14 cellular contexts compared by ENCODE assay signal in genomic region chr6:11213305-11214106, GRCh38. TPM values are rescaled to one million over a fixed set of nuclear protein-coding genes. Genes with fewer than 3 reads are reported as not detected.
A peak's percentile ranks its signal among the peaks of the same experiment; 100 is the strongest.
DNase-seq lines count a peak whose midpoint lies in the region; ATAC-seq, FAIRE-seq and TF ChIP-seq lines count a peak whose summit lies in the region.
"Had no signal": no experiment of that assay in that cellular context is flagged by ENCODE, and none has a peak within 500 bp of the region (broad histone marks: within the 10 kb centered on the region; RNA-seq: fewer than 3 reads in every experiment).

No MANE protein-coding gene starts in this region.

- H3K79me1 ChIP-seq in IMR-90 (ENCODE audit: low read depth in 1 of 2, low read length in 2 of 2), result peaks cover 17 to 85% of the 10 kb centered on the region in 2 experiments; a peak in 3 of 4 replicates

- H3K9me3 ChIP-seq in IMR-90 (ENCODE audit: control insufficient read depth, insufficient read depth, low read length) (no peaks in the 10 kb centered on the region), breast epithelium (no peaks in the 10 kb centered on the region), kidney (ENCODE audit: control insufficient read depth in 1 of 2, low read length in 2 of 2) (no peaks in the 10 kb centered on the region), skeletal muscle tissue (ENCODE audit: control insufficient read depth in 3 of 3, low read length in 3 of 3) (no peaks in the 10 kb centered on the region), MG63 (no peaks in the 10 kb centered on the region)
- H3K9me3 ChIP-seq: BLaER1 treated with 17β-estradiol and CSF1 and Interleukin-3, amounts not matched to agents 10 nM and 100 nM; spleen had no signal

- peak overlapping the region; percentile 63 for H4K91ac ChIP-seq in IMR-90 (ENCODE audit: insufficient read depth, low read depth, low read length)

- H3K27me3 ChIP-seq in IMR-90 (ENCODE audit: control insufficient read depth, insufficient read depth, low read length), result no peaks in the 10 kb centered on the region
- H3K27me3 ChIP-seq in breast epithelium, result no peaks in the 10 kb centered on the region
- H3K27me3 ChIP-seq in skeletal muscle tissue (ENCODE audit: control insufficient read depth in 3 of 3, insufficient read depth in 3 of 3, low read length in 3 of 3), result no peaks in the 10 kb centered on the region
- H3K27me3 ChIP-seq in MG63, result no peaks in the 10 kb centered on the region
- H3K27me3 ChIP-seq: BLaER1 treated with 17β-estradiol and CSF1 and Interleukin-3, amounts not matched to agents 10 nM and 100 nM; spleen had no signal

- CTCF ChIA-PET in IMR-90 (lab: Yijun Ruan, JAX), result interaction anchor here (0.6 to 1.4 kb wide), 2 partner anchors 11 to 260 kb away, joined by 3 read pairs; no protein-coding TSS in a partner anchor

- H2BK5ac ChIP-seq in IMR-90 (ENCODE audit: low read depth, low read length, poor library complexity, severe bottlenecking), result peak overlapping the region; percentile 7

- H3K4me3 ChIP-seq in IMR-90 (ENCODE audit: insufficient read depth, low read depth, low read length), result no peak overlapping the region
- no peak overlapping the region for H3K4me3 ChIP-seq in breast epithelium
- no peak overlapping the region for H3K4me3 ChIP-seq in kidney (ENCODE audit: low read length in 2 of 2)
- no peak overlapping the region for H3K4me3 ChIP-seq in skeletal muscle tissue (ENCODE audit: low read length in 3 of 3)
- H3K4me3 ChIP-seq in MG63, result no peak overlapping the region
- H3K4me3 ChIP-seq: BLaER1 treated with 17β-estradiol and CSF1 and Interleukin-3, amounts not matched to agents 10 nM and 100 nM; spleen had no signal

- H2BK20ac ChIP-seq in IMR-90 (ENCODE audit: low read depth, low read length), result peak overlapping the region; percentile 23; the same call in 1 of the 2 replicates

- H3K18ac ChIP-seq in IMR-90 (ENCODE audit: low read depth, low read length), result peak overlapping the region; percentile 74; the same call in 1 of the 2 replicates

- peak; percentile 11; the same call in 1 of the 2 replicates for ATAC-seq in IMR-90 (ENCODE audit: low read depth)
- ATAC-seq: activated CD8-positive, alpha-beta T cell treated with anti-CD3 and anti-CD28 coated beads, Interleukin-2, amount 10 ng/mL, durations not matched to agents 7 days and 5 days had no signal

- WGBS in IMR-90 (ENCODE audit: extremely low coverage in 2 of 2, insufficient read length in 1 of 2), 2 experiments, result 100% methylated on average over 1 of the region's 14 CpGs; no CpG with 5 or more reads in 1 of the 2 experiments

- peaks cover 15% of the 10 kb centered on the region for H3K4me1 ChIP-seq in IMR-90 (ENCODE audit: control insufficient read depth, insufficient read depth, low read length)
- H3K4me1 ChIP-seq in breast epithelium, result peaks cover 6 to 26% of the 10 kb centered on the region in 2 donors
- peaks cover 65 to 66% of the 10 kb centered on the region in 2 donors for H3K4me1 ChIP-seq in kidney (ENCODE audit: control insufficient read depth in 1 of 2, insufficient read depth in 1 of 2, low read depth in 1 of 2, low read length in 2 of 2)
- peaks cover 57 to 69% (median 65%) of the 10 kb centered on the region in 3 donors for H3K4me1 ChIP-seq in skeletal muscle tissue (ENCODE audit: control insufficient read depth in 3 of 3, insufficient read depth in 3 of 3, low read length in 3 of 3)

- no peak overlapping the region for H2AK9ac ChIP-seq in IMR-90 (replicated peaks; ENCODE audit: low read depth, low read length, poor library complexity)

- no peak overlapping the region for H2AFZ ChIP-seq in IMR-90 (replicated peaks; ENCODE audit: low read length, poor library complexity)

- peak overlapping the region in 1 of 2 experiments; percentile 57; a peak in 3 of 4 replicates for H4K8ac ChIP-seq in IMR-90 (ENCODE audit: low read depth in 2 of 2, low read length in 2 of 2)

- intact Hi-C loops in IMR-90 (cut with micrococcal nuclease) (no loop called here), breast epithelium (cut with DNase I; ENCODE audit: low total_unique reads) (no loop called here), kidney (cut with DNase I) (no loop called here)

- peak overlapping the region; percentile 41; the same call in 1 of the 3 replicates for H2BK15ac ChIP-seq in IMR-90 (ENCODE audit: low read depth, low read length)

- H3K56ac ChIP-seq in IMR-90 (ENCODE audit: extremely low read depth, insufficient read depth, low read length), result no peak overlapping the region

- peak overlapping the region; percentile 84 for H2AK5ac ChIP-seq in IMR-90 (ENCODE audit: low read depth, low read length)

- TF ChIP-seq POLR2A in IMR-90 (IDR thresholded peaks at IDR 0.05; ENCODE audit: low read depth, low read length) (no peak), breast epithelium (IDR thresholded peaks at IDR 0.05) (no peak)

- H3K4ac ChIP-seq in IMR-90 (ENCODE audit: low read depth, low read length), result peak overlapping the region; percentile 69

- FAIRE-seq in kidney (lab: Jason Lieb, UNC), result no peak

- H3K23ac ChIP-seq in IMR-90 (ENCODE audit: low read depth, low read length), result peak overlapping the region; percentile 83; the same call in 1 of the 2 replicates

- H3K4me2 ChIP-seq in IMR-90 (ENCODE audit: low read depth, low read length), result no peak overlapping the region; the same call in 1 of the 2 replicates
- H3K4me2 ChIP-seq: KMS-11 had no signal

- BruUV-seq in IMR-90 (replicated peaks; lab: Mats Ljungman, UMichigan), result no TSS peak

- no peak for TF ChIP-seq CTCF in IMR-90 (conservative IDR thresholded peaks at IDR 0.05; ENCODE audit: low read depth, low read length)
- TF ChIP-seq CTCF in breast epithelium (IDR thresholded peaks at IDR 0.05), result no peak
- no peak for TF ChIP-seq CTCF in kidney (IDR thresholded peaks at IDR 0.05; ENCODE audit: borderline replicate concordance, extremely low read depth, insufficient read depth)

- peak overlapping the region; percentile 54 for H3K14ac ChIP-seq in IMR-90 (replicated peaks; ENCODE audit: low read depth, low read length)

- dilution Hi-C loops in IMR-90 (cut with HindIII; ENCODE audit: low sequenced_read_pairs, unreplicated experiment), result no loop called here

- H3K9ac ChIP-seq in IMR-90 (ENCODE audit: low read depth, low read length) (no peak overlapping the region; the same call in 1 of the 2 replicates), kidney (ENCODE audit: low read length in 2 of 2) (no peak overlapping the region), skeletal muscle tissue (ENCODE audit: low read depth in 1 of 3, low read length in 3 of 3) (peak overlapping the region in 2 of 3 donors; percentile 23 to 60)
- H3K9ac ChIP-seq: BLaER1 treated with 17β-estradiol and CSF1 and Interleukin-3, amounts not matched to agents 10 nM and 100 nM; KMS-11 had no signal

- peak overlapping the region; percentile 42; the same call in 1 of the 2 replicates for H3K27ac ChIP-seq in IMR-90 (ENCODE audit: insufficient read depth, low read length)
- peak overlapping the region; percentile 82 to 84 for H3K27ac ChIP-seq in breast epithelium
- peak overlapping the region; percentile 47 to 71 for H3K27ac ChIP-seq in kidney (ENCODE audit: low read depth in 2 of 2, low read length in 2 of 2)
- peak overlapping the region; percentile 51 for H3K27ac ChIP-seq in skeletal muscle tissue (ENCODE audit: low read depth, low read length)
- H3K27ac ChIP-seq: KMS-11 had no signal

- H3K36me3 ChIP-seq in IMR-90 (ENCODE audit: control insufficient read depth, insufficient read depth, low read length), result peaks cover 3% of the 10 kb centered on the region; the same call in 1 of the 2 replicates
- no peaks in the 10 kb centered on the region for H3K36me3 ChIP-seq in breast epithelium
- H3K36me3 ChIP-seq in kidney (ENCODE audit: control insufficient read depth in 1 of 2, insufficient read depth in 2 of 2, low read length in 2 of 2), result peaks cover 10 to 15% of the 10 kb centered on the region in 2 donors
- peaks cover 0 to 4% (median 0%) of the 10 kb centered on the region in 3 donors for H3K36me3 ChIP-seq in skeletal muscle tissue (ENCODE audit: control insufficient read depth in 3 of 3, insufficient read depth in 3 of 3, low read length in 3 of 3)
- H3K36me3 ChIP-seq in MG63, result peaks cover 7% of the 10 kb centered on the region

- H3K9me1 ChIP-seq in IMR-90 (ENCODE audit: insufficient read depth, low read length), result peaks cover 21% of the 10 kb centered on the region

- DNase-seq in IMR-90, result peak; percentile 61
- DNase-seq in breast epithelium (ENCODE audit: low spot score in 2 of 2), result peak in 1 of 2 donors; percentile 38
- no peak for DNase-seq in kidney
- DNase-seq in MG63, result no peak
- DNase-seq in SHP77 treated with DMSO at 0.1 percent for 48 hours (lab: John Stamatoyannopoulos, UW), result no peak
- no peak for DNase-seq in activated CD4-positive, alpha-beta T cell treated with anti-CD3 and anti-CD28 coated beads, Interleukin-2, amount 50 U/mL, for 48 hours
- no peak for DNase-seq in NCI-H2227 (lab: John Stamatoyannopoulos, UW; ENCODE audit: unreplicated experiment)
- DNase-seq: activated CD8-positive, alpha-beta T cell treated with anti-CD3 and anti-CD28 coated beads, Interleukin-2, amount 10 ng/mL, durations not matched to agents 7 days and 5 days; NCI-H2029 treated with DMSO at 0.1 percent for 48 hours; spleen; T1000 had no signal

- H2BK120ac ChIP-seq in IMR-90 (ENCODE audit: low read depth, low read length), result peak overlapping the region; percentile 76

- in situ Hi-C loops in IMR-90 (cut with MboI; ENCODE audit: low sequenced_read_pairs), result no loop called here

- H4K5ac ChIP-seq in IMR-90 (ENCODE audit: low read depth, low read length), result peak overlapping the region; percentile 56

- no peak for TF ChIP-seq RAD21 in IMR-90 (IDR thresholded peaks at IDR 0.05; ENCODE audit: low read length)

- peaks cover 14% of the 10 kb centered on the region; the same call in 1 of the 2 replicates for H4K20me1 ChIP-seq in IMR-90 (ENCODE audit: insufficient read depth, low read length)

- POLR2A ChIA-PET in IMR-90 (lab: Charles Lee; ENCODE audit: unreplicated experiment), result no interaction called here

TF ChIP-seq in IMR-90, 13 proteins besides CTCF, POLR2A, EP300 and RAD21 (continues in another document):
- no peak for TF ChIP-seq RCOR1 (IDR thresholded peaks at IDR 0.05; ENCODE audit: insufficient replicate concordance, low read length)
- TF ChIP-seq CEBPB (IDR thresholded peaks at IDR 0.05; ENCODE audit: low read depth, low read length), result no peak
- TF ChIP-seq MAFK (IDR thresholded peaks at IDR 0.05; ENCODE audit: low read depth, low read length), result no peak
- no peak for TF ChIP-seq NFE2L2 (IDR thresholded peaks at IDR 0.05; ENCODE audit: low read depth, low read length)

RNA-seq across cellular contexts. Expression of gene NEDD9, which starts 19.0 kb away (rescaled TPM):
- total RNA-seq in IMR-90 (2012; rRNA removed) (16.5 and 16.7 TPM in 2 replicates), breast epithelium (100 to 1,000 TPM in 1 of 3 donors, 10 to 100 TPM in 2; 41.4 to 108 (median 79.2) TPM), kidney (101 TPM), skeletal muscle tissue (21.4 TPM)
- polyA plus RNA-seq in IMR-90 (2012; rRNA removed) (7.6 and 8.2 TPM in 2 replicates), kidney (ENCODE audit: insufficient read depth, low read depth, low replicate concordance) (19.2 TPM)
- polyA plus RNA-seq in IMR-90 (2012; cell fraction: cytosol; rRNA removed), result 5.4 and 7.2 TPM in 2 replicates
- 9.9 and 17.1 TPM in 2 replicates for polyA plus RNA-seq in IMR-90 (2012; cell fraction: nucleus; rRNA removed; ENCODE audit: low replicate concordance)
- total RNA-seq in MG63 (2014; rRNA removed; shearing (Covaris generic); ENCODE audit: low replicate concordance), result 8.9 and 9.3 TPM in 2 replicates

Comparison
In these comparisons a context has a peak if more than half of its experiments do, and no peak if none do; other contexts are left out.
1. H3K9ac ChIP-seq: peak in skeletal muscle tissue (2 of 3); none in IMR-90 (single experiment) and kidney (0 of 2).
2. Peak in every context shown above with its lines, with median percentiles within 50 percentile points of each other: H3K27ac ChIP-seq.